In genomic region chr9:35616681-35617459, GRCh38 we compare ENCODE assay signal across 8 cellular contexts. TPM values are rescaled to one million over a fixed set of nuclear protein-coding genes. Genes with fewer than 3 reads are reported as not detected.
DNase-seq lines count a peak whose midpoint lies in the region; ATAC-seq and TF ChIP-seq lines count a peak whose summit lies in the region.

No MANE protein-coding gene starts in this region.

- H3K27ac ChIP-seq in OCI-LY7 (ENCODE audit: low read depth, low read length, poor library complexity, severe bottlenecking) (peak overlapping the region; percentile 92), cardiac muscle cell (no peak overlapping the region), psoas muscle (no peak overlapping the region), uterus (no peak overlapping the region)

- H3K27me3 ChIP-seq in BJ (ENCODE audit: control insufficient read depth, insufficient read depth, low read length) (peaks cover 12% of the 10 kb centered on the region), cardiac muscle cell (peaks cover 42% of the 10 kb centered on the region), psoas muscle (ENCODE audit: insufficient read depth in 3 of 3, low read length in 2 of 3) (peaks cover 0 to 2% (median 0%) of the 10 kb centered on the region in 3 donors), uterus (no peaks in the 10 kb centered on the region)

- 10 to 12% (median 11%) methylated on average over 37 to 51 of the region's 51 CpGs for WGBS in psoas muscle, 3 donors

- H3K4me3 ChIP-seq in BJ (ENCODE audit: low read depth, low read length) (peak overlapping the region; percentile 29), OCI-LY7 (ENCODE audit: low read depth, low read length, poor library complexity, severe bottlenecking) (peak overlapping the region; percentile 69), cardiac muscle cell (peak overlapping the region; percentile 28), psoas muscle (peak overlapping the region; percentile 61), uterus (peak overlapping the region; percentile 27 to 34)

- peak overlapping the region; percentile 25; the same call in 1 of the 2 replicates for H2AFZ ChIP-seq in OCI-LY7 (ENCODE audit: low read length)

- peak; percentile 43 for ATAC-seq in GM19395 (IDR thresholded peaks at IDR 0.05; ENCODE audit: unreplicated experiment)
- peak; percentile 45 to 75 (median 68) for ATAC-seq in psoas muscle

- H3K4me1 ChIP-seq in OCI-LY7 (ENCODE audit: insufficient read depth, low read length, poor library complexity, severe bottlenecking) (peaks cover 63% of the 10 kb centered on the region), cardiac muscle cell (ENCODE audit: low read depth) (no peaks in the 10 kb centered on the region), psoas muscle (peaks cover 4% of the 10 kb centered on the region), uterus (no peaks in the 10 kb centered on the region)

- CTCF ChIA-PET in BJ (lab: Yijun Ruan, JAX) (interaction anchor here (1.0 to 1.5 kb wide), 2 partner anchors 79 to 251 kb away, joined by 3 read pairs; no protein-coding TSS in a partner anchor), OCI-LY7 (lab: Charles Lee; ENCODE audit: unreplicated experiment) (interaction anchor here (1.0 to 1.3 kb wide), 5 partner anchors 13 to 111 kb away, joined by 3 to 4 read pairs (median 3); partner anchors contain the start of gene ARHGEF39)

- TF ChIP-seq POLR2A in uterus (IDR thresholded peaks at IDR 0.05) = no peak

- H3K9me3 ChIP-seq in OCI-LY7 (ENCODE audit: low read length) = no peaks in the 10 kb centered on the region
- no peaks in the 10 kb centered on the region for H3K9me3 ChIP-seq in cardiac muscle cell (ENCODE audit: low read depth)
- no peaks in the 10 kb centered on the region for H3K9me3 ChIP-seq in psoas muscle
- H3K9me3 ChIP-seq in uterus = no peaks in the 10 kb centered on the region

- H3K9me2 ChIP-seq in OCI-LY7 (ENCODE audit: insufficient read depth, low read length) = no peaks in the 10 kb centered on the region

- peaks cover 6% of the 10 kb centered on the region; the same call in 1 of the 2 replicates for H3K79me2 ChIP-seq in OCI-LY7 (ENCODE audit: insufficient read depth, low read depth, low read length)

- BruUV-seq in OCI-LY7 (replicated peaks; lab: Mats Ljungman, UMichigan) = no TSS peak

- H4K20me1 ChIP-seq in OCI-LY7 (ENCODE audit: insufficient read depth, low read length) = no peaks in the 10 kb centered on the region

- H3K36me3 ChIP-seq in BJ (ENCODE audit: control insufficient read depth, insufficient read depth, low read length) (no peaks in the 10 kb centered on the region), OCI-LY7 (ENCODE audit: insufficient read depth, low read length) (peaks cover 27% of the 10 kb centered on the region), cardiac muscle cell (no peaks in the 10 kb centered on the region), psoas muscle (ENCODE audit: insufficient read depth in 1 of 2, low read depth in 1 of 2) (no peaks in the 10 kb centered on the region), uterus (no peaks in the 10 kb centered on the region)

- TF ChIP-seq CTCF in BJ (IDR thresholded peaks at IDR 0.05; ENCODE audit: insufficient read depth, low read depth, low read length) (no peak), OCI-LY7 (conservative IDR thresholded peaks at IDR 0.05; ENCODE audit: low read length) (peak; percentile 65), cardiac muscle cell (IDR thresholded peaks at IDR 0.05; ENCODE audit: low read depth, low read length) (no peak), psoas muscle (IDR thresholded peaks at IDR 0.05) (no peak), uterus (IDR thresholded peaks at IDR 0.05) (no peak)

- POLR2A ChIA-PET in BJ (lab: Charles Lee) = interaction anchor here (0.7 kb wide), 1 partner anchor 116 kb away, joined by 24 read pairs; the partner anchor contains the start of gene CREB3
- POLR2A ChIA-PET in OCI-LY7 (lab: Charles Lee) = interaction anchor here (0.8 to 11.0 kb wide), 9 partner anchors 9 to 80 kb away, joined by 3 to 110 read pairs (median 5); partner anchors contain the start of genes ARHGEF39 and SIT1

- no peak for DNase-seq in BJ (ENCODE audit: low read depth)
- DNase-seq in OCI-LY7 (ENCODE audit: low spot score) = peak; percentile 79
- peak; percentile 68 for DNase-seq in activated naive CD4-positive, alpha-beta T cell treated with Interleukin-2 at 50 U/mL for 16 hours
- peak; percentile 69 to 75 for DNase-seq in cardiac muscle cell (ENCODE audit: low read depth in 1 of 2, low spot score in 1 of 2)
- peak; percentile 74 to 84 for DNase-seq in psoas muscle
- peak; percentile 64 to 68 for DNase-seq in uterus
- no peak for DNase-seq in UCSD-AML1 (lab: John Stamatoyannopoulos, UW; ENCODE audit: unreplicated experiment)

- peak overlapping the region; percentile 90 for H3K4me2 ChIP-seq in OCI-LY7 (ENCODE audit: low read length)

- intact Hi-C loops in OCI-LY7 (cut with micrococcal nuclease; ENCODE audit: unreplicated experiment) (loop anchor here (5.0 kb wide), 2 partner anchors 140 to 500 kb away; partner anchors contain the start of gene ATOSB), psoas muscle (cut with DNase I) (no loop called here), uterus (cut with DNase I; ENCODE audit: low total_unique reads) (no loop called here)

RNA-seq across cellular contexts. Expression of gene CD72, which starts 1.3 kb away (rescaled TPM):
- polyA plus RNA-seq in BJ (2011; rRNA removed) (1.1 and 1.7 TPM in 2 replicates), cardiac muscle cell (2.3 and 12.3 TPM in 2 replicates), psoas muscle (1 to 10 TPM in 1 of 3 donors, under 1 TPM in 2; 0.46 to 1.2 (median 0.68) TPM)
- 0.41 and 1.1 TPM in 2 replicates for polyA minus RNA-seq in BJ (2011; rRNA and poly(A)+ RNA removed)
- 91.4 and 107 TPM in 2 replicates for total RNA-seq in OCI-LY7 (2014; rRNA removed; shearing (Covaris generic))
- total RNA-seq in OCI-LY7 (2022) (63.0 and 67.6 TPM in 2 replicates), cardiac muscle cell (1.4 and 5.1 TPM in 2 replicates), psoas muscle (under 1 TPM; 0.57 to 0.71 (median 0.64) TPM), uterus (1 to 10 TPM in 2 of 4 donors, not detected in 2; 2.8 to 3.0 TPM)

RNA-seq across cellular contexts. Expression of gene TESK1, which starts 11.8 kb away (rescaled TPM):
- polyA plus RNA-seq in BJ (2011; rRNA removed) (23.2 and 32.6 TPM in 2 replicates), cardiac muscle cell (30.3 and 30.8 TPM in 2 replicates), psoas muscle (10 to 100 TPM; 59.4 to 73.6 (median 70.7) TPM)
- polyA minus RNA-seq in BJ (2011; rRNA and poly(A)+ RNA removed) = 17.8 and 20.2 TPM in 2 replicates
- 15.0 and 18.3 TPM in 2 replicates for total RNA-seq in OCI-LY7 (2014; rRNA removed; shearing (Covaris generic))
- total RNA-seq in OCI-LY7 (2022) (36.9 and 42.2 TPM in 2 replicates), cardiac muscle cell (32.4 and 42.5 TPM in 2 replicates), psoas muscle (10 to 100 TPM; 44.4 to 81.0 (median 56.8) TPM), uterus (10 to 100 TPM in 3 of 4 donors, 1 to 10 TPM in 1; 2.0 to 59.7 (median 15.5) TPM)

RNA-seq across cellular contexts. Expression of gene SIT1, which starts 33.9 kb away (rescaled TPM):
- polyA plus RNA-seq in BJ (2011; rRNA removed) = not detected in 2 replicates
- polyA minus RNA-seq in BJ (2011; rRNA and poly(A)+ RNA removed) = not detected in 2 replicates
- 176 and 210 TPM in 2 replicates for total RNA-seq in OCI-LY7 (2014; rRNA removed; shearing (Covaris generic))
- total RNA-seq in OCI-LY7 (2022) = 93.0 and 121 TPM in 2 replicates
- not detected in 2 replicates for total RNA-seq in cardiac muscle cell
- polyA plus RNA-seq in cardiac muscle cell = 0.21 and 0.46 TPM in 2 replicates
- under 1 TPM; 0.23 to 0.34 (median 0.28) TPM for total RNA-seq in psoas muscle
- under 1 TPM in 2 of 3 donors, not detected in 1; 0.08 to 0.10 TPM for polyA plus RNA-seq in psoas muscle
- total RNA-seq in uterus = under 1 TPM in 2 of 4 donors, not detected in 2; 0.21 to 0.51 TPM

RNA-seq across cellular contexts. Expression of gene RMRP, which starts 40.9 kb away (rescaled TPM):
- polyA plus RNA-seq in BJ (2011; rRNA removed) = 235 and 1,738 TPM in 2 replicates
- 13,377 and 21,567 TPM in 2 replicates for polyA minus RNA-seq in BJ (2011; rRNA and poly(A)+ RNA removed)
- 21,739 and 26,575 TPM in 2 replicates for total RNA-seq in OCI-LY7 (2014; rRNA removed; shearing (Covaris generic))
- 4,033 and 12,624 TPM in 2 replicates for total RNA-seq in OCI-LY7 (2022)
- total RNA-seq in cardiac muscle cell = 6,299 and 17,487 TPM in 2 replicates
- polyA plus RNA-seq in cardiac muscle cell = not detected in 2 replicates
- over 10,000 TPM in 1 of 4 donors, 1,000 to 10,000 TPM in 3; 3,787 to 10,280 (median 6,744) TPM for total RNA-seq in psoas muscle
- polyA plus RNA-seq in psoas muscle = 10 to 100 TPM in 1 of 3 donors, not detected in 2; 26.8 TPM
- over 10,000 TPM in 2 of 4 donors, 1,000 to 10,000 TPM in 2; 2,632 to 57,722 (median 9,015) TPM for total RNA-seq in uterus

RNA-seq across cellular contexts. Expression of gene CCDC107, which starts 41.2 kb away (rescaled TPM):
- polyA plus RNA-seq in BJ (2011; rRNA removed) = 22.0 and 27.9 TPM in 2 replicates
- polyA minus RNA-seq in BJ (2011; rRNA and poly(A)+ RNA removed) = 5.8 and 9.7 TPM in 2 replicates
- total RNA-seq in OCI-LY7 (2014; rRNA removed; shearing (Covaris generic)) = 16.5 and 20.3 TPM in 2 replicates
- total RNA-seq in OCI-LY7 (2022) = 10.0 and 11.4 TPM in 2 replicates
- total RNA-seq in cardiac muscle cell = 26.5 and 29.3 TPM in 2 replicates
- 68.5 and 75.1 TPM in 2 replicates for polyA plus RNA-seq in cardiac muscle cell
- total RNA-seq in psoas muscle = 10 to 100 TPM; 15.4 to 39.4 (median 27.5) TPM
- 10 to 100 TPM; 21.5 to 49.4 (median 36.3) TPM for polyA plus RNA-seq in psoas muscle
- 100 to 1,000 TPM in 1 of 4 donors, 10 to 100 TPM in 2, 1 to 10 TPM in 1; 9.0 to 120 (median 32.1) TPM for total RNA-seq in uterus

Comparison
In these comparisons a context has a peak if more than half of its experiments do, and no peak if none do; other contexts are left out.
1. DNase-seq: peak in OCI-LY7 (single experiment), activated naive CD4-positive, alpha-beta T cell treated with Interleukin-2 at 50 U/mL for 16 hours (single experiment), cardiac muscle cell (2 of 2), psoas muscle (2 of 2) and uterus (2 of 2); none in BJ (single experiment) and UCSD-AML1 (single experiment).
2. RNA of gene CD72, which starts 1.3 kb away (total RNA-seq): 63.0 to 107 TPM in OCI-LY7; 1.4 to 5.1 TPM in cardiac muscle cell, 2.8 to 3.0 TPM in uterus and 0.57 to 0.71 TPM in psoas muscle; every median in the first group is over 10 times any median in the second.
3. RNA of gene SIT1, which starts 33.9 kb away (total RNA-seq): 93.0 to 210 TPM in OCI-LY7; 0.23 to 0.34 TPM in psoas muscle, 0.21 to 0.51 TPM in uterus and not detected in cardiac muscle cell; every median in the first group is over 10 times any median in the second.
4. Peak in every context shown above with its lines, with median percentiles within 50 percentile points of each other: H3K4me3 ChIP-seq.